ENCODE assay signal across 11 cellular contexts in the genomic region with DNA sequence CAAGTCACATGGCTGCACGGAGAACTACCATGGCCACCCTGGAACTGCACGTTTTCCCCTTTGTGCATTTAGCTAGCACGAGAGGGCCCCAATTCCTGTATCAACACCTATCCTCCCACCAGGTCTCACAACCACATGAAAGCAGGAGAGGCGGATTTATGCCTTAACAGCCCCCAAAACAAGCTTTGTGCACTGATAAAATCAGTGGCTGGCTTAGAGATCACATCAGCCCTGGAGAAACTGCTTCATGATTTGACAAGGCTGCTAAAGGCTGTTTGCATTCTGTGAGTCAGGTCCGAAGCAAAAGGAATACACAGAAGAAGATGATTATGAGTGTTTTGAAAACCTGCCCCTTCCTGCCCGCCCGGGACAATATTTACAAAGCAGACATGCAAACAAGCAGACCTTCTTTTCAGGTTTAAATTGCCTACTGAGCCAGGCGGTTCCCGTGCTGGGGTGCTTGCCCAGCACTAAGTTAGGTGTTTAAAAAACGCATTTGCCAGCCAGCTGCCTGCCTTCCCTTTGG. TPM values are rescaled to one million over a fixed set of nuclear protein-coding genes. Genes with fewer than 3 reads are reported as not detected.
DNase-seq lines count a peak whose midpoint lies in the region; ATAC-seq and TF ChIP-seq lines count a peak whose summit lies in the region.
"Had no signal": no experiment of that assay in that cellular context is flagged by ENCODE, and none has a peak within 500 bp of the region (broad histone marks: within the 10 kb centered on the region; RNA-seq: fewer than 3 reads in every experiment).

No MANE protein-coding gene starts in this region.

- peak overlapping the region in 8 of 10 donors; percentile 2 to 70 (median 36) for H3K4me3 Mint-ChIP-seq in naive thymus-derived CD8-positive, alpha-beta T cell
- H3K4me3 Mint-ChIP-seq: activated naive CD8-positive, alpha-beta T cell treated with anti-CD3 and anti-CD28 coated beads, Interleukin-2, amount 10 ng/mL, durations not matched to agents 7 days and 5 days had no signal

- peak overlapping the region in 7 of 10 donors; percentile 16 to 83 (median 49) for H3K27ac Mint-ChIP-seq in naive thymus-derived CD8-positive, alpha-beta T cell
- H3K27ac Mint-ChIP-seq: activated naive CD8-positive, alpha-beta T cell treated with anti-CD3 and anti-CD28 coated beads, Interleukin-2, amount 10 ng/mL, durations not matched to agents 7 days and 5 days had no signal

- H3K27ac ChIP-seq in VCaP, result peak overlapping the region; percentile 99

- DNase-seq in SIG-M5 treated with dmso at 0.1 percent for 504 hours (lab: John Stamatoyannopoulos, UW; ENCODE audit: unreplicated experiment) (peak; percentile 46), SIG-M5 (lab: John Stamatoyannopoulos, UW) (no peak), NCI-H2029 (lab: John Stamatoyannopoulos, UW) (peak; percentile 18), cerebellar nuclear complex (lab: John Stamatoyannopoulos, UW) (no peak)
- DNase-seq in naive thymus-derived CD8-positive, alpha-beta T cell, result peak in 2 of 10 donors; percentile 2 to 21
- DNase-seq: activated naive CD8-positive, alpha-beta T cell treated with anti-CD3 and anti-CD28 coated beads, Interleukin-2, amount 10 ng/mL, durations not matched to agents 7 days and 5 days; GF-D8; T-helper 9 cell had no signal

- H3K9me3 Mint-ChIP-seq in naive thymus-derived CD8-positive, alpha-beta T cell, result no peaks in the 10 kb centered on the region
- H3K9me3 Mint-ChIP-seq: activated naive CD8-positive, alpha-beta T cell treated with anti-CD3 and anti-CD28 coated beads, Interleukin-2, amount 10 ng/mL, durations not matched to agents 7 days and 5 days had no signal

- TF ChIP-seq CTCF in VCaP (conservative IDR thresholded peaks at IDR 0.05), result no peak

- peaks cover 0 to 3% (median 0%) of the 10 kb centered on the region in 5 donors for H3K27me3 Mint-ChIP-seq in naive thymus-derived CD8-positive, alpha-beta T cell

- POLR2A ChIA-PET in naive thymus-derived CD8-positive, alpha-beta T cell (lab: Charles Lee), result interaction anchor here (1.0 kb wide), 1 partner anchor 195 kb away, joined by 3 read pairs; a partner anchor contains a TSS

- ATAC-seq in naive thymus-derived CD8-positive, alpha-beta T cell, result peak in 1 of 2 donors; percentile 23
- no peak for ATAC-seq in GM18868 (IDR thresholded peaks at IDR 0.05; ENCODE audit: unreplicated experiment)
- ATAC-seq in GM21381 (IDR thresholded peaks at IDR 0.05; ENCODE audit: unreplicated experiment), result no peak

- H3K4me1 Mint-ChIP-seq in naive thymus-derived CD8-positive, alpha-beta T cell, result peaks cover 12 to 27% (median 21%) of the 10 kb centered on the region in 4 donors

- no peaks in the 10 kb centered on the region for H3K36me3 Mint-ChIP-seq in naive thymus-derived CD8-positive, alpha-beta T cell
- H3K36me3 Mint-ChIP-seq: activated naive CD8-positive, alpha-beta T cell treated with anti-CD3 and anti-CD28 coated beads, Interleukin-2, amount 10 ng/mL, durations not matched to agents 7 days and 5 days had no signal

RNA-seq across cellular contexts. Expression of a gene that starts 25.9 kb away (rescaled TPM):
- not detected for total RNA-seq in naive thymus-derived CD8-positive, alpha-beta T cell
- polyA plus RNA-seq in naive thymus-derived CD8-positive, alpha-beta T cell, result under 1 TPM in 1 of 3 donors, not detected in 2; 0.13 TPM

Comparison
In these comparisons a context has a peak if more than half of its experiments do, and no peak if none do; other contexts are left out.
1. DNase-seq: peak in SIG-M5 treated with dmso at 0.1 percent for 504 hours (single experiment) and NCI-H2029 (single experiment); none in SIG-M5 (single experiment) and cerebellar nuclear complex (0 of 2).